8 cellular contexts compared by ENCODE assay signal in the genomic region with DNA sequence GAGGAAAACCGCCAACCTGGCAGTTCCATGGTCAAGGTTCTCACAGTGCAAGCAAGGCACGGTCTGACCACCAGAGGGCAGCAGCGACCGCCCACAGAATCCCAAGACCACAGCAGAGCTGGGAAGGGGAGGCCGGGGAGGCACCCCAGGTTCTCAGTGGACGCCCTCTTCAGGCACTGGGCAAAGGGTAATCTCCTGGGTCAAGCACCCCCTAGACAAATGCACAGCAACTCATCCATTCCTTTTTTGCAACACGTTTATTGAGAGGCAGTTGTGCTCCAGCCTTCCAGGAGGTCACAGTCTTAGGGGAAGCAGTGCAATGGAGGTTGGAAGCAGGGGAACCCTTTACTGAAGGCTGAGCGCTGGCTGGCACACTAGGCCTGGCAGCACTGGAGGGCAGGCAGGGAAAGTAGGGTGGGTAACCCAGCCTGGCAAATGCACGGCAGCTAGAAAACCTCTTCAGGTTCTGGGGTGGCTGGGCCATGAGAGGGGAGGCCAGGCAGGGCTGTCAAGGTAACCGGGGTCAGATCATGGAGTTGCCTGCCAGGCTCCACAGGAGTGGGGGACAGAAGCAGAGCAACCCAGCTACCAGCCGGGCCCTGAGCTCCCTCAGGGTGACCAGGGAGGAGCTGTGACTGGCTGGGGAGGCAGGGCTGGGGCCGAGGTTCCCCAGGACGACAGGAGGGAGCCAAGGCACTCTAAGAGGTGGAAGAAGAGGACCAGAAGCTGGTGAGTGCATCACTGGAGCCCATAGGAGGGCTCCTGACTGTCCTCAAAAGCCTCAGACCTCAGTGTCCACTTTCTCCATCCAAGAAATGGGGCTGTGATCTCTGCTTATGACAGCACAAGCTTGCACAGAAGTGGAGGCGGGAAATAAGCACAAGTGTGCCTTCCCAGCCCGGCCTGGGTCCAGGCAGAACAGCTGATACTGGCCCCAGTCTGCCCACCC. TPM values are rescaled to one million over a fixed set of nuclear protein-coding genes. Genes with fewer than 3 reads are reported as not detected.
DNase-seq lines count a peak whose midpoint lies in the region; ATAC-seq and TF ChIP-seq lines count a peak whose summit lies in the region.

No MANE protein-coding gene starts in this region.

- TF ChIP-seq CTCF in GM10248 (IDR thresholded peaks at IDR 0.05; ENCODE audit: control extremely low read depth, extremely low read depth, low read depth, missing control alignments) (peak; percentile 98), type B pancreatic cell (conservative IDR thresholded peaks at IDR 0.05) (peak; percentile 93)

- ATAC-seq in HG03095 (IDR thresholded peaks at IDR 0.05; ENCODE audit: unreplicated experiment) = no peak

- H3K9me3 Mint-ChIP-seq in activated naive CD4-positive, alpha-beta T cell treated with anti-CD3 and anti-CD28 coated beads, Interleukin-2, amount 10 ng/mL, durations not matched to agents 7 days and 5 days = no peaks in the 10 kb centered on the region
- H3K9me3 Mint-ChIP-seq in type B pancreatic cell = no peaks in the 10 kb centered on the region

- DNase-seq in GM10248 (ENCODE audit: extremely low spot score) = peak; percentile 77
- peak; percentile 59 for DNase-seq in KG1 (lab: John Stamatoyannopoulos, UW)
- peak; percentile 67 to 87 for DNase-seq in SJCRH30
- peak; percentile 91 for DNase-seq in activated naive CD4-positive, alpha-beta T cell treated with anti-CD3 and anti-CD28 coated beads, Interleukin-2, amount 10 ng/mL, durations not matched to agents 7 days and 5 days
- peak; percentile 84 for DNase-seq in germinal center (ENCODE audit: low spot score)
- peak; percentile 62 for DNase-seq in occipital lobe (lab: John Stamatoyannopoulos, UW)
- peak; percentile 90 for DNase-seq in type B pancreatic cell (ENCODE audit: extremely low spot score, unreplicated experiment)

- H3K4me3 Mint-ChIP-seq in activated naive CD4-positive, alpha-beta T cell treated with anti-CD3 and anti-CD28 coated beads, Interleukin-2, amount 10 ng/mL, durations not matched to agents 7 days and 5 days = peak overlapping the region; percentile 92
- peak overlapping the region; percentile 88 for H3K4me3 Mint-ChIP-seq in type B pancreatic cell

- H3K36me3 ChIP-seq in SJCRH30 = peaks cover 9% of the 10 kb centered on the region

- no peaks in the 10 kb centered on the region for H3K27me3 Mint-ChIP-seq in activated naive CD4-positive, alpha-beta T cell treated with anti-CD3 and anti-CD28 coated beads, Interleukin-2, amount 10 ng/mL, durations not matched to agents 7 days and 5 days
- peaks cover 3% of the 10 kb centered on the region for H3K27me3 Mint-ChIP-seq in type B pancreatic cell

- H3K9me3 ChIP-seq in SJCRH30 (replicated peaks) = no peaks in the 10 kb centered on the region

- H3K27ac Mint-ChIP-seq in activated naive CD4-positive, alpha-beta T cell treated with anti-CD3 and anti-CD28 coated beads, Interleukin-2, amount 10 ng/mL, durations not matched to agents 7 days and 5 days = peak overlapping the region; percentile 96
- H3K27ac Mint-ChIP-seq in type B pancreatic cell = peak overlapping the region; percentile 99

- H3K27me3 ChIP-seq in SJCRH30 = no peaks in the 10 kb centered on the region

- peaks cover 43% of the 10 kb centered on the region for H3K36me3 Mint-ChIP-seq in activated naive CD4-positive, alpha-beta T cell treated with anti-CD3 and anti-CD28 coated beads, Interleukin-2, amount 10 ng/mL, durations not matched to agents 7 days and 5 days
- H3K36me3 Mint-ChIP-seq in type B pancreatic cell = peaks cover 9% of the 10 kb centered on the region

- peaks cover 46% of the 10 kb centered on the region for H3K4me1 ChIP-seq in SJCRH30

- H3K4me3 ChIP-seq in SJCRH30 = no peak overlapping the region

- H3K4me1 Mint-ChIP-seq in activated naive CD4-positive, alpha-beta T cell treated with anti-CD3 and anti-CD28 coated beads, Interleukin-2, amount 10 ng/mL, durations not matched to agents 7 days and 5 days = peaks cover 56% of the 10 kb centered on the region
- peaks cover 43% of the 10 kb centered on the region for H3K4me1 Mint-ChIP-seq in type B pancreatic cell (ENCODE audit: unreplicated experiment)

- CTCF ChIA-PET in GM10248 (lab: Yijun Ruan, JAX) = interaction anchor here (0.9 to 14.7 kb wide), 58 partner anchors 13 to 445 kb away, joined by 3 to 565 read pairs (median 6); partner anchors contain the start of genes CFAP251, HPD, MORN3 and PSMD9
- CTCF ChIA-PET in activated naive CD4-positive, alpha-beta T cell treated with anti-CD3 and anti-CD28 coated beads, Interleukin-2, amount 10 ng/mL, durations not matched to agents 7 days and 5 days (lab: Charles Lee) = interaction anchor here (0.6 to 14.1 kb wide), 33 partner anchors 14 to 327 kb away, joined by 3 to 575 read pairs (median 5); partner anchors contain the start of genes PSMD9, SETD1B and TMEM120B

- POLR2A ChIA-PET in GM10248 (lab: Yijun Ruan, JAX) = interaction anchor here (0.5 to 3.8 kb wide), 6 partner anchors 13 to 1223 kb away, joined by 3 to 22 read pairs (median 4); partner anchors contain the start of gene PSMD9

- H3K27ac ChIP-seq in SJCRH30 = no peak overlapping the region

RNA-seq across cellular contexts. Expression of gene RHOF, which starts 1.8 kb away (rescaled TPM):
- 2.8 and 5.2 TPM in 2 replicates for total RNA-seq in SJCRH30 (2014; rRNA removed; shearing (Covaris generic))
- 14.5 TPM for total RNA-seq in occipital lobe
- total RNA-seq in type B pancreatic cell (ENCODE audit: low replicate concordance) = 24.9 and 26.0 TPM in 2 replicates

RNA-seq across cellular contexts. Expression of gene SETD1B, which starts 8.5 kb away (rescaled TPM):
- 3.2 and 3.8 TPM in 2 replicates for total RNA-seq in SJCRH30 (2014; rRNA removed; shearing (Covaris generic))
- total RNA-seq in occipital lobe (2.3 TPM), type B pancreatic cell (ENCODE audit: low replicate concordance) (28.4 and 34.2 TPM in 2 replicates)
